Comparison of ENCODE assay signal across 8 cellular contexts in genomic region chr18:37566479-37567060, GRCh38. TPM values are rescaled to one million over a fixed set of nuclear protein-coding genes. Genes with fewer than 3 reads are reported as not detected.
DNase-seq lines count a peak whose midpoint lies in the region; ATAC-seq and TF ChIP-seq lines count a peak whose summit lies in the region.

No MANE protein-coding gene starts in this region.

- peak; percentile 78 for DNase-seq in DMS53 (lab: John Stamatoyannopoulos, UW)
- DNase-seq in NCI-H69 (lab: John Stamatoyannopoulos, UW): peak; percentile 95
- DNase-seq in fibroblast of lung (ENCODE audit: low read depth in 2 of 2): no peak
- no peak for DNase-seq in trophoblast cell
- no peak for DNase-seq in OCI-M2 (lab: John Stamatoyannopoulos, UW; ENCODE audit: unreplicated experiment)
- DNase-seq in superior temporal gyrus (ENCODE audit: extremely low spot score): no peak
- no peak for DNase-seq in activated CD8-positive, alpha-beta T cell treated with anti-CD3 and anti-CD28 coated beads for 36 hours

- no peak overlapping the region for H4K91ac ChIP-seq in trophoblast cell (ENCODE audit: low read depth, low read length)

- H2BK5ac ChIP-seq in trophoblast cell (ENCODE audit: low read depth, low read length, poor library complexity): no peak overlapping the region

- no peak overlapping the region for H2BK120ac ChIP-seq in trophoblast cell (ENCODE audit: insufficient read depth, low read length, poor library complexity)

- POLR2A ChIA-PET in activated CD8-positive, alpha-beta T cell treated with anti-CD3 and anti-CD28 coated beads for 36 hours (lab: Charles Lee): no interaction called here

- H2AK5ac ChIP-seq in trophoblast cell (ENCODE audit: low read length): no peak overlapping the region

- no peak for TF ChIP-seq CTCF in fibroblast of lung (conservative IDR thresholded peaks at IDR 0.05 in 1 of 2, IDR thresholded peaks at IDR 0.05 in 1 of 2; ENCODE audit: low read depth in 1 of 2, low read length in 2 of 2)
- TF ChIP-seq CTCF in activated CD8-positive, alpha-beta T cell treated with anti-CD3 and anti-CD28 coated beads for 36 hours (IDR thresholded peaks at IDR 0.05): no peak

- H3K4me3 ChIP-seq in fibroblast of lung (replicated peaks in 1 of 4; ENCODE audit: control extremely low read depth in 1 of 4, insufficient read depth in 1 of 4, low read depth in 3 of 4, low read length in 4 of 4): peak overlapping the region in 2 of 4 experiments; percentile 45 to 47
- peak overlapping the region; percentile 47 for H3K4me3 ChIP-seq in trophoblast cell (ENCODE audit: low read depth, low read length)

- H3K4me3 Mint-ChIP-seq in activated CD8-positive, alpha-beta T cell treated with anti-CD3 and anti-CD28 coated beads for 36 hours: no peak overlapping the region

- H3K4ac ChIP-seq in trophoblast cell (ENCODE audit: low read depth, low read length): no peak overlapping the region

- H3K36me3 ChIP-seq in fibroblast of lung (ENCODE audit: control insufficient read depth, insufficient read depth, low read length) (no peaks in the 10 kb centered on the region), trophoblast cell (ENCODE audit: control insufficient read depth in 1 of 2, insufficient read depth in 2 of 2, low read length in 2 of 2) (no peaks in the 10 kb centered on the region)

- peaks cover 64% of the 10 kb centered on the region for H3K27me3 Mint-ChIP-seq in activated CD8-positive, alpha-beta T cell treated with anti-CD3 and anti-CD28 coated beads for 36 hours

- peaks cover 12% of the 10 kb centered on the region for H3K4me1 Mint-ChIP-seq in activated CD8-positive, alpha-beta T cell treated with anti-CD3 and anti-CD28 coated beads for 36 hours (ENCODE audit: low read depth)

- H3K27ac Mint-ChIP-seq in activated CD8-positive, alpha-beta T cell treated with anti-CD3 and anti-CD28 coated beads for 36 hours: no peak overlapping the region

- no peaks in the 10 kb centered on the region for H3K9me3 Mint-ChIP-seq in activated CD8-positive, alpha-beta T cell treated with anti-CD3 and anti-CD28 coated beads for 36 hours

- CTCF ChIA-PET in activated CD8-positive, alpha-beta T cell treated with anti-CD3 and anti-CD28 coated beads for 36 hours (lab: Charles Lee): no interaction called here

- no peak overlapping the region for H4K8ac ChIP-seq in trophoblast cell (ENCODE audit: low read depth, low read length)

- H3K9me3 ChIP-seq in fibroblast of lung (ENCODE audit: control insufficient read depth, insufficient read depth, low read depth, low read length) (no peaks in the 10 kb centered on the region), trophoblast cell (ENCODE audit: insufficient read depth, low read depth, low read length) (no peaks in the 10 kb centered on the region)

- H2BK12ac ChIP-seq in trophoblast cell (ENCODE audit: low read length): no peak overlapping the region

- peak overlapping the region; percentile 25 for H3K4me2 ChIP-seq in fibroblast of lung (ENCODE audit: extremely low read depth, insufficient read depth, low read length)
- H3K4me2 ChIP-seq in trophoblast cell (ENCODE audit: low read length): peak overlapping the region; percentile 85

- no peak overlapping the region for H3K23ac ChIP-seq in trophoblast cell (ENCODE audit: low read length)

- H4K12ac ChIP-seq in trophoblast cell (ENCODE audit: low read depth, low read length): no peak overlapping the region

- intact Hi-C loops in activated CD8-positive, alpha-beta T cell treated with anti-CD3 and anti-CD28 coated beads for 36 hours (cut with micrococcal nuclease): no loop called here

- H2AFZ ChIP-seq in fibroblast of lung (ENCODE audit: low read length): no peak overlapping the region
- no peak overlapping the region for H2AFZ ChIP-seq in trophoblast cell (ENCODE audit: insufficient read depth, low read length, poor library complexity)

- H3K27me3 ChIP-seq in fibroblast of lung (ENCODE audit: control insufficient read depth, insufficient read depth, low read length) (peaks cover 25% of the 10 kb centered on the region), trophoblast cell (ENCODE audit: insufficient read depth, low read length) (peaks cover 32% of the 10 kb centered on the region)

- WGBS in trophoblast cell (ENCODE audit: extremely low coverage, insufficient coverage, insufficient read length): no CpG with 5 or more reads among the region's 51 CpGs

- no peaks in the 10 kb centered on the region for H3K79me1 ChIP-seq in trophoblast cell (ENCODE audit: low read length)

- H3K79me2 ChIP-seq in fibroblast of lung (ENCODE audit: control insufficient read depth, insufficient read depth, low read length) (no peaks in the 10 kb centered on the region), trophoblast cell (ENCODE audit: control insufficient read depth, insufficient read depth, low read length, poor library complexity) (no peaks in the 10 kb centered on the region)

- no peaks in the 10 kb centered on the region for H3K36me3 Mint-ChIP-seq in activated CD8-positive, alpha-beta T cell treated with anti-CD3 and anti-CD28 coated beads for 36 hours (ENCODE audit: low read depth)

- H3K18ac ChIP-seq in trophoblast cell (ENCODE audit: low read length): no peak overlapping the region

- H3K4me1 ChIP-seq in fibroblast of lung (ENCODE audit: control insufficient read depth, extremely low read depth, insufficient read depth, low read length) (no peaks in the 10 kb centered on the region), trophoblast cell (ENCODE audit: control insufficient read depth in 1 of 2, insufficient read depth in 2 of 2, low read length in 2 of 2) (peaks cover 8 to 13% of the 10 kb centered on the region in 2 experiments)

- no peak overlapping the region for H3K9ac ChIP-seq in fibroblast of lung (ENCODE audit: insufficient read depth, low read length)
- no peak overlapping the region for H3K9ac ChIP-seq in trophoblast cell (ENCODE audit: low read length)

- no peak for ATAC-seq in HG03175 (IDR thresholded peaks at IDR 0.05; ENCODE audit: unreplicated experiment)
- no peak for ATAC-seq in activated CD8-positive, alpha-beta T cell treated with anti-CD3 and anti-CD28 coated beads for 36 hours

- no peak overlapping the region for H3K14ac ChIP-seq in trophoblast cell (ENCODE audit: low read length)

- no peaks in the 10 kb centered on the region for H4K20me1 ChIP-seq in fibroblast of lung (ENCODE audit: control insufficient read depth, extremely low read depth, insufficient read depth, low read length)

- H3K27ac ChIP-seq in fibroblast of lung (ENCODE audit: insufficient read depth, low read length): no peak overlapping the region
- H3K27ac ChIP-seq in trophoblast cell (ENCODE audit: low read depth, low read length): no peak overlapping the region

RNA-seq across cellular contexts. Expression of gene CELF4, which starts 1.0 kb away (rescaled TPM):
- 0.17 TPM in 1 of 2 replicates, not detected in the other for total RNA-seq in fibroblast of lung
- not detected in 2 replicates for polyA plus RNA-seq in fibroblast of lung
- not detected in 2 replicates for polyA plus RNA-seq in fibroblast of lung (2012)
- not detected in 2 replicates for polyA minus RNA-seq in fibroblast of lung (ENCODE audit: low replicate concordance)
- polyA plus RNA-seq in trophoblast cell (2013): 0.37 and 0.85 TPM in 2 replicates
- total RNA-seq in activated CD8-positive, alpha-beta T cell treated with anti-CD3 and anti-CD28 coated beads for 36 hours: not detected

Comparison
In these comparisons a context has a peak if more than half of its experiments do, and no peak if none do; other contexts are left out.
1. DNase-seq: peak in DMS53 (single experiment) and NCI-H69 (single experiment); none in fibroblast of lung (0 of 2), trophoblast cell (0 of 2), OCI-M2 (single experiment), superior temporal gyrus (single experiment) and activated CD8-positive, alpha-beta T cell treated with anti-CD3 and anti-CD28 coated beads for 36 hours (single experiment).